Comparison of ENCODE assay signal across 8 cellular contexts in genomic region chr7:37832194-37832593, GRCh38. TPM values are rescaled to one million over a fixed set of nuclear protein-coding genes. Genes with fewer than 3 reads are reported as not detected.
DNase-seq lines count a peak whose midpoint lies in the region; ATAC-seq and TF ChIP-seq lines count a peak whose summit lies in the region.

No MANE protein-coding gene starts in this region.

- ATAC-seq in GM21423 (IDR thresholded peaks at IDR 0.05; ENCODE audit: unreplicated experiment) = peak; percentile 93
- peak; percentile 46 for ATAC-seq in activated naive CD8-positive, alpha-beta T cell treated with anti-CD3 and anti-CD28 coated beads, Interleukin-2, amount 50 U/mL, for 24 hours
- peak; percentile 89 for ATAC-seq in left lung
- no peak for ATAC-seq in HG03520 (IDR thresholded peaks at IDR 0.05; ENCODE audit: unreplicated experiment)

- no peak overlapping the region for H3K27ac ChIP-seq in left lung

- peak; percentile 76 for DNase-seq in GDM1 (lab: John Stamatoyannopoulos, UW)
- peak; percentile 55 for DNase-seq in LHCN-M2 (ENCODE audit: low read depth)
- DNase-seq in activated naive CD8-positive, alpha-beta T cell treated with anti-CD3 and anti-CD28 coated beads, Interleukin-2, amount 50 U/mL, for 24 hours = peak; percentile 15
- peak; percentile 77 to 84 for DNase-seq in left lung
- DNase-seq in HPDE6-E6E7 (ENCODE audit: extremely low spot score) = no peak
- DNase-seq in activated CD4-positive, alpha-beta T cell treated with anti-CD3 and anti-CD28 coated beads for 1 hour = no peak

- H3K4me3 Mint-ChIP-seq in activated naive CD8-positive, alpha-beta T cell treated with anti-CD3 and anti-CD28 coated beads, Interleukin-2, amount 50 U/mL, for 24 hours = no peak overlapping the region

- H3K27ac Mint-ChIP-seq in activated naive CD8-positive, alpha-beta T cell treated with anti-CD3 and anti-CD28 coated beads, Interleukin-2, amount 50 U/mL, for 24 hours = no peak overlapping the region

- peaks cover 4% of the 10 kb centered on the region for H3K4me1 Mint-ChIP-seq in activated naive CD8-positive, alpha-beta T cell treated with anti-CD3 and anti-CD28 coated beads, Interleukin-2, amount 50 U/mL, for 24 hours

- intact Hi-C loops in left lung (cut with DNase I) = loop anchor here in 1 of 2 donors (10.0 kb wide), 2 partner anchors 207 to 627 kb away; no protein-coding TSS in a partner anchor

- no peaks in the 10 kb centered on the region for H3K27me3 ChIP-seq in left lung

- H3K4me1 ChIP-seq in left lung = peaks cover 0 to 12% of the 10 kb centered on the region in 2 donors

- no peak overlapping the region for H3K4me3 ChIP-seq in left lung

- H3K9me3 Mint-ChIP-seq in activated naive CD8-positive, alpha-beta T cell treated with anti-CD3 and anti-CD28 coated beads, Interleukin-2, amount 50 U/mL, for 24 hours = no peaks in the 10 kb centered on the region

- H3K27me3 Mint-ChIP-seq in activated naive CD8-positive, alpha-beta T cell treated with anti-CD3 and anti-CD28 coated beads, Interleukin-2, amount 50 U/mL, for 24 hours = peaks cover 18% of the 10 kb centered on the region

- no peaks in the 10 kb centered on the region for H3K36me3 ChIP-seq in left lung

- H3K9me3 ChIP-seq in left lung = no peaks in the 10 kb centered on the region

- no peaks in the 10 kb centered on the region for H3K36me3 Mint-ChIP-seq in activated naive CD8-positive, alpha-beta T cell treated with anti-CD3 and anti-CD28 coated beads, Interleukin-2, amount 50 U/mL, for 24 hours (ENCODE audit: low read depth)

- peak; percentile 32 to 39 for TF ChIP-seq CTCF in left lung (IDR thresholded peaks at IDR 0.05)

RNA-seq across cellular contexts. Expression of gene NME8, which starts 16.2 kb away (rescaled TPM):
- total RNA-seq in LHCN-M2 (2014; rRNA removed) (not detected in 2 replicates), left lung (1 to 10 TPM in 1 of 2 donors, under 1 TPM in 1; 0.32 to 1.3 TPM)
- polyA plus RNA-seq in LHCN-M2 (2012) = not detected

Comparison
In these comparisons a context has a peak if more than half of its experiments do, and no peak if none do; other contexts are left out.
1. DNase-seq: peak in GDM1 (single experiment), LHCN-M2 (single experiment), activated naive CD8-positive, alpha-beta T cell treated with anti-CD3 and anti-CD28 coated beads, Interleukin-2, amount 50 U/mL, for 24 hours (single experiment) and left lung (2 of 2); none in HPDE6-E6E7 (single experiment) and activated CD4-positive, alpha-beta T cell treated with anti-CD3 and anti-CD28 coated beads for 1 hour (single experiment).